7 cellular contexts compared by ENCODE assay signal in the genomic region with DNA sequence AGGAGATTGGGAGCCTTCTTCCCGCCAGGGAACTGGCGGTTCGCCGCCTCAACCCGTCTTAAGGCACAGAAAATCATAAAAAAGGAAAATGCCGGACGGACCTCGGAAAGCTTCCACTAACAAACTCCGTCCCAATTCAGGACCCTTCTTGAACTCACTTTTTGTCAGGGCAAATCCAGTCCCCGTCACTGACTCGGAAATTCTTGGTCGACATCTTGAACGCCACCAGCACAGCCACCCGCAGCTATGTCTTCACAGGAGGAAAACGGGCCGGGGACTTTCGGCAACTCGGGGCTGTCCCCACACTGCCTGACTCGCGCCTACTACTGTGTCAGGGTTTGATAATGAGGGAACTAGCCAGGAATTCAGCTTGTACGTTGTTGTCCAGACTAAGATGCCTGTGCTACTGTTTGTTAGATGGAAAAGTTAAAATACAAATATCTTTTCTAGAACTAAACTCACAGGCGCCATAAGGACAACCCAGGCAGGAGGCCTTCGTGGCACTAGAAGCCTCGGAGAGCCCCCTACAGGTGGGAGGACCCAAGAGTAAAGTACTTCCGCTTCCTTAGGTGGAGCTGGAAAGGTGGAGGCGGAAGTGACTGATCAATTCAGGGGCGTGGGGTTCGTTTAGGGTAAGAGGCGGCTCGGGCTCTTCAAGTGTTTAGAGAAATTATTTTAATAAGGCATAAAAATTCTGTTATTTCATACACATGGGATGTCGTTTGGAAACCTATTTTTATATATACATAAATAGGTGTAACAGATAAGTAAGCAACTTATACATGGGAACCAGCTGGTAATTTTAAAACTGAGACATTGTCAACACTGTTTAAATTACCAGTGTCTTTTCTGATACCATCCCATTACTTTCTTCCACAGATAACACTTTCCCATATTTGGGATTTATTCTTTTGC.
DNase-seq lines count a peak whose midpoint lies in the region; ATAC-seq and TF ChIP-seq lines count a peak whose summit lies in the region.

A gene with protein sequence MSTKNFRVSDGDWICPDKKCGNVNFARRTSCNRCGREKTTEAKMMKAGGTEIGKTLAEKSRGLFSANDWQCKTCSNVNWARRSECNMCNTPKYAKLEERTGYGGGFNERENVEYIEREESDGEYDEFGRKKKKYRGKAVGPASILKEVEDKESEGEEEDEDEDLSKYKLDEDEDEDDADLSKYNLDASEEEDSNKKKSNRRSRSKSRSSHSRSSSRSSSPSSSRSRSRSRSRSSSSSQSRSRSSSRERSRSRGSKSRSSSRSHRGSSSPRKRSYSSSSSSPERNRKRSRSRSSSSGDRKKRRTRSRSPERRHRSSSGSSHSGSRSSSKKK (minus strand): TSS at position 254 of the 915 bp plus-strand sequence. CDS start 40 bp downstream, at position 214.

- ATAC-seq in GM18502 (IDR thresholded peaks at IDR 0.05; ENCODE audit: poor library complexity, unreplicated experiment), result peak; percentile 99
- peak; percentile 100 for ATAC-seq in HG02973 (IDR thresholded peaks at IDR 0.05; ENCODE audit: unreplicated experiment)

- H3K4me3 ChIP-seq in retinal pigment epithelial cell (ENCODE audit: low read length), result peak within 1 kb of the TSS; percentile 99

- TF ChIP-seq CTCF in retinal pigment epithelial cell (conservative IDR thresholded peaks at IDR 0.05; ENCODE audit: low read depth, low read length), result peak; percentile 81

- peak; percentile 98 for DNase-seq in NCI-H2029 (lab: John Stamatoyannopoulos, UW)
- peak; percentile 84 for DNase-seq in T-helper 9 cell
- peak; percentile 96 for DNase-seq in astrocyte of the hippocampus (ENCODE audit: low read depth, low spot score)
- DNase-seq in hippocampal formation (lab: John Stamatoyannopoulos, UW), result peak; percentile 87 to 97
- DNase-seq in retinal pigment epithelial cell (ENCODE audit: low read depth), result peak; percentile 87

Comparison
In these comparisons a context has a peak if more than half of its experiments do, and no peak if none do; other contexts are left out.
1. Peak in every context shown above with its lines: DNase-seq, ATAC-seq and H3K4me3 ChIP-seq.